ENCODE assay signal across 8 cellular contexts in the genomic region with DNA sequence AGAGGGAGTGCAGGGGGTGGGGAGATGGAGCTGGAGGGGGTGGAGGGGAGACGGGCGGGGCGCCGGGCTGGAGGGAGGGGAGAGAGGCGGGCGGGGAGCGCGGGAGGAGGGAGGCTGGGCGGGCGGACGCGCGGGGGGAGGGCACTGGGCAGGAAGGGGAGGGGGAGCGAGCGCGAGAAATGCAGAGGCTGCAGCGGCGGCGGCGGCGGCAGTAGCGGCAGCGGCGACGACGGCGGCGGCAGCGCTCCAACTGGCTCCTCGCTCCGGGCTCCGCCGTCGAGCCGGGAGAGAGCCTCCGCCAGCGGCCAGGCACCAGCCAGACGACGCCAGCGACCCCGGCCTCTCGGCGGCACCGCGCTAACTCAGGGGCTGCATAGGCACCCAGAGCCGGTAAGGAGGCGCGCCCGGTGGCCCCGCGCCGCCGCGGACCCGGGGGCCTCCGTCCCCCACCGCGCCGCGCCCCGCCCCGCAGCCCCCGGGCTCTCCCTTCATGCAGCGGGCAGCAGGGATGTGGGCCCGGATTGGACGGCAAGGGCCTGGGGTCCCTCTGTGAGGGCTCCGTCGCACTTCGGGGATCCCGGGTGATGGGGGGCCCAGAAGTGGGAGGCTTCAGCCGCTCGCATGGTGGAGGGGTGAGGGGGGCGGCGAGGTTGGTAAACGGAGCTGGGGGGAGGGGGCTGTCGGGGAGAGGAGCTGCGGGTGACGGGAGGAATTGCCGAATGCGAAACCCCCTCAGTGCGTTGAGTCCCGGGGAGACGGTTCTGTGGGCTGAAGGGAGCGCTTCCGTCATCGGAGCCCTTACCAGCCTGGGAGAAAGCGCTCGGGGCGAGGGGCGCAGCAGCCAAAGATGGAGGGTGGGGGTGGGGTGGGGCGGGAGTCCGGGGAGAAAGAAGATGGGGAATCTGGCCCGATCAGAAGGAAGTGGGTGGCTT. TPM values are rescaled to one million over a fixed set of nuclear protein-coding genes. Genes with fewer than 3 reads are reported as not detected.
DNase-seq lines count a peak whose midpoint lies in the region; TF ChIP-seq lines count a peak whose summit lies in the region.

A gene with protein sequence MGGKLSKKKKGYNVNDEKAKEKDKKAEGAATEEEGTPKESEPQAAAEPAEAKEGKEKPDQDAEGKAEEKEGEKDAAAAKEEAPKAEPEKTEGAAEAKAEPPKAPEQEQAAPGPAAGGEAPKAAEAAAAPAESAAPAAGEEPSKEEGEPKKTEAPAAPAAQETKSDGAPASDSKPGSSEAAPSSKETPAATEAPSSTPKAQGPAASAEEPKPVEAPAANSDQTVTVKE (plus strand): TSS at position 211 of the 932 bp plus-strand sequence. CDS start 57,586 bp downstream, outside the sequence.

- H3K79me2 ChIP-seq in mesendoderm (ENCODE audit: control insufficient read depth, insufficient read depth, low read length): peaks cover 36% of the 10 kb centered on the region

- no CpG with 5 or more reads among the region's 93 CpGs for WGBS in mesendoderm (ENCODE audit: extremely low coverage, insufficient coverage, low lambda C conversion rate)

- no peaks in the 10 kb centered on the region for H3K79me1 ChIP-seq in mesendoderm (ENCODE audit: low read length)

- no peak within 1 kb of the TSS for H2AK5ac ChIP-seq in mesendoderm (ENCODE audit: low read length)

- H3K18ac ChIP-seq in mesendoderm (ENCODE audit: low read length): peak within 1 kb of the TSS; percentile 100

- H2BK15ac ChIP-seq in mesendoderm (replicated peaks; ENCODE audit: low read depth): no peak within 1 kb of the TSS

- DNase-seq in NCI-H1436 (lab: John Stamatoyannopoulos, UW) (peak; percentile 76), NCI-H1436 treated with DMSO at 0.1 percent for 48 hours (lab: John Stamatoyannopoulos, UW) (no peak), HAP-1 (ENCODE audit: low spot score in 2 of 2) (peak; percentile 76 to 96), NCI-H1048 (lab: John Stamatoyannopoulos, UW) (peak; percentile 9), mesendoderm (peak; percentile 92), stromal cell of bone marrow (ENCODE audit: low read depth) (peak; percentile 71)

- H3K23ac ChIP-seq in mesendoderm (ENCODE audit: low read length): peak within 1 kb of the TSS; percentile 32

- H3K27ac ChIP-seq in VCaP: peak within 1 kb of the TSS; percentile 48; the same call in 1 of the 2 replicates
- peak within 1 kb of the TSS; percentile 72 for H3K27ac ChIP-seq in mesendoderm (ENCODE audit: low read depth, low read length)

- peak within 1 kb of the TSS; percentile 95 for H3K56ac ChIP-seq in mesendoderm (ENCODE audit: low read length)

- peaks cover 57% of the 10 kb centered on the region for H3K4me1 ChIP-seq in HAP-1
- H3K4me1 ChIP-seq in mesendoderm (ENCODE audit: control insufficient read depth, low read depth, low read length): peaks cover 2% of the 10 kb centered on the region

- peak within 1 kb of the TSS; percentile 49 for H2BK120ac ChIP-seq in mesendoderm (ENCODE audit: low read depth, low read length)

- peak within 1 kb of the TSS; percentile 88 for H4K8ac ChIP-seq in mesendoderm (ENCODE audit: low read depth, low read length)

- H3K4ac ChIP-seq in mesendoderm (ENCODE audit: low read depth, low read length): peak within 1 kb of the TSS; percentile 74

- H2BK5ac ChIP-seq in mesendoderm (ENCODE audit: low read length): peak within 1 kb of the TSS; percentile 41

- H3K9ac ChIP-seq in mesendoderm (ENCODE audit: low read length): peak within 1 kb of the TSS; percentile 85

- H3K4me3 ChIP-seq in HAP-1 (peak within 1 kb of the TSS; percentile 65), mesendoderm (ENCODE audit: low read length) (peak within 1 kb of the TSS; percentile 71)

- H3K36me3 ChIP-seq in HAP-1 (replicated peaks) (no peaks in the 10 kb centered on the region), mesendoderm (ENCODE audit: control insufficient read depth, insufficient read depth, low read length) (no peaks in the 10 kb centered on the region)

- no peak for TF ChIP-seq CTCF in VCaP (conservative IDR thresholded peaks at IDR 0.05)

- in situ Hi-C loops in HAP-1 (cut with MboI; ENCODE audit: low sequenced_read_pairs) (loop anchor here (5.0 to 25.0 kb wide), 3 partner anchors 755 to 1090 kb away; a partner anchor contains a TSS), endometrial microvascular endothelial cells (cut with HindIII; ENCODE audit: inconsistent ontology term, low pct_unique_long_range_greater_than_20kb, low sequenced_read_pairs) (no loop called here)

- H3K4me2 ChIP-seq in mesendoderm (ENCODE audit: low read length): peak within 1 kb of the TSS; percentile 95

- H4K5ac ChIP-seq in mesendoderm (ENCODE audit: low read length): no peak within 1 kb of the TSS

- no peaks in the 10 kb centered on the region for H3K9me3 ChIP-seq in HAP-1

- H3K27me3 ChIP-seq in HAP-1 (ENCODE audit: low read depth) (no peaks in the 10 kb centered on the region), mesendoderm (ENCODE audit: insufficient read depth, low read length, poor library complexity) (no peaks in the 10 kb centered on the region)

RNA-seq across cellular contexts. Expression of the gene that starts here (rescaled TPM):
- 117 TPM for total RNA-seq in endometrial microvascular endothelial cells (ENCODE audit: inconsistent ontology term)
- polyA plus RNA-seq in mesendoderm (2013, experiment 1 of 2): 176 TPM
- 185 TPM for polyA plus RNA-seq in mesendoderm (2013, experiment 2 of 2)
